In the genomic region with DNA sequence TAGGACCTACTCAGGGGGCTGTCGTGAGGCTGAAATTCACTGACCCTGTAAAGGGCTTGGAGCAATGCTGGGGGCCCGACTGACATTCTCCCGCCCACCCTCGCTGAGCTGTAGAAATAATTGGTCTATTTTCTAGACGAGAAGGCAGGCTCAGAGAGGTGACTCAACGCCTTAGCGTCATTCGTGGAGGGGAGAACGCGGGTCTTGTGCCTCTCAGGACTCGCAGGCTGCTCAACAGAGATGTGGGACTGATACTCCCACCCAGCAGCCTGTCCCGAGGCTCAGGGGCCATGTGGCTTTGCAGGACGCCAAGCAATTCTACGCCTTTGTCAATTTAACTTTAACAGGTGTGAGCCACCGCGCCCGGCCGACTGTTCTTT, we compare ENCODE assay signal across 17 cellular contexts. TPM values are rescaled to one million over a fixed set of nuclear protein-coding genes. Genes with fewer than 3 reads are reported as not detected.
"Had no signal": no experiment of that assay in that cellular context is flagged by ENCODE, and none has a peak within 500 bp of the region (broad histone marks: within the 10 kb centered on the region; RNA-seq: fewer than 3 reads in every experiment).

No MANE protein-coding gene starts in this region.

- H3K27ac ChIP-seq: right lobe of liver, upper lobe of right lung, WERI-Rb-1 had no signal

- DNase-seq: activated gamma-delta T cell had no signal

- H3K9me3 ChIP-seq: right lobe of liver, upper lobe of right lung had no signal

- H3K36me3 Mint-ChIP-seq: T-cell had no signal

- H3K4me3 ChIP-seq: right lobe of liver, upper lobe of right lung had no signal

- H3K27ac Mint-ChIP-seq: activated CD8-positive, alpha-beta T cell treated with anti-CD3 and anti-CD28 coated beads, Interleukin-2, amount 10 ng/mL, durations not matched to agents 7 days and 5 days; activated naive CD8-positive, alpha-beta T cell treated with anti-CD3 and anti-CD28 coated beads, Interleukin-2, amount 50 U/mL, for 24 hours; activated T-helper 1 cell treated with anti-CD3 and anti-CD28 coated beads, Interleukin-12 subunit alpha, Interleukin-12 subunit beta, Interleukin-2, Interleukin-4 antibody, amounts not matched to agents 30 ng/mL and 10 ng/mL and 1 ng/mL, durations not matched to agents 14 hours and 24 hours and 36 hours; nephron; stimulated activated naive B cell treated with anti-CD40 and anti-IgM and Interleukin-4, amounts not matched to agents 10 μg/mL and 1 μg/mL and 100 μg/mL, for 72 hours; T-cell; T-helper 2 cell treated with Interferon-gamma antibody and Interleukin-4, amounts not matched to agents 5 μg/mL and 100 μg/mL, for 36 hours had no signal

- H3K4me3 Mint-ChIP-seq: activated CD8-positive, alpha-beta T cell treated with anti-CD3 and anti-CD28 coated beads, Interleukin-2, amount 10 ng/mL, durations not matched to agents 7 days and 5 days; activated naive CD8-positive, alpha-beta T cell treated with anti-CD3 and anti-CD28 coated beads, Interleukin-2, amount 50 U/mL, for 24 hours; activated T-helper 1 cell treated with anti-CD3 and anti-CD28 coated beads, Interleukin-12 subunit alpha, Interleukin-12 subunit beta, Interleukin-2, Interleukin-4 antibody, amounts not matched to agents 30 ng/mL and 10 ng/mL and 1 ng/mL, durations not matched to agents 14 hours and 24 hours and 36 hours; brain; nephron; stimulated activated naive B cell treated with anti-CD40 and anti-IgM and Interleukin-4, amounts not matched to agents 10 μg/mL and 1 μg/mL and 100 μg/mL, for 72 hours; T-cell; T-helper 2 cell treated with Interferon-gamma antibody and Interleukin-4, amounts not matched to agents 5 μg/mL and 100 μg/mL, for 36 hours had no signal

- H3K27me3 Mint-ChIP-seq: brain had no signal

- H3K4me1 ChIP-seq: right lobe of liver, upper lobe of right lung had no signal

- H3K27me3 ChIP-seq: right lobe of liver had no signal

- H3K36me3 ChIP-seq: right lobe of liver, upper lobe of right lung had no signal

- H3K9me3 Mint-ChIP-seq: activated naive CD8-positive, alpha-beta T cell treated with anti-CD3 and anti-CD28 coated beads, Interleukin-2, amount 50 U/mL, for 24 hours had no signal

RNA-seq across cellular contexts. Expression of gene ASPDH, which starts 23.6 kb away (rescaled TPM):
- total RNA-seq: activated CD8-positive, alpha-beta T cell treated with anti-CD3 and anti-CD28 coated beads, Interleukin-2, amount 10 ng/mL, durations not matched to agents 7 days and 5 days; activated T-helper 1 cell treated with anti-CD3 and anti-CD28 coated beads, Interleukin-12 subunit alpha, Interleukin-12 subunit beta, Interleukin-2, Interleukin-4 antibody, amounts not matched to agents 30 ng/mL and 10 ng/mL and 1 ng/mL, durations not matched to agents 14 hours and 24 hours and 36 hours; cardiac septum; dermis blood vessel endothelial cell; endothelial cell of umbilical vein; esophagus mucosa; left cardiac atrium; T-cell; upper lobe of right lung had no signal
- polyA plus RNA-seq: endothelial cell of umbilical vein had no signal

RNA-seq across cellular contexts. Expression of gene LRRC4B, which starts 30.9 kb away (rescaled TPM):
- total RNA-seq: activated CD8-positive, alpha-beta T cell treated with anti-CD3 and anti-CD28 coated beads, Interleukin-2, amount 10 ng/mL, durations not matched to agents 7 days and 5 days; endothelial cell of umbilical vein; T-cell had no signal
